In the genomic region with DNA sequence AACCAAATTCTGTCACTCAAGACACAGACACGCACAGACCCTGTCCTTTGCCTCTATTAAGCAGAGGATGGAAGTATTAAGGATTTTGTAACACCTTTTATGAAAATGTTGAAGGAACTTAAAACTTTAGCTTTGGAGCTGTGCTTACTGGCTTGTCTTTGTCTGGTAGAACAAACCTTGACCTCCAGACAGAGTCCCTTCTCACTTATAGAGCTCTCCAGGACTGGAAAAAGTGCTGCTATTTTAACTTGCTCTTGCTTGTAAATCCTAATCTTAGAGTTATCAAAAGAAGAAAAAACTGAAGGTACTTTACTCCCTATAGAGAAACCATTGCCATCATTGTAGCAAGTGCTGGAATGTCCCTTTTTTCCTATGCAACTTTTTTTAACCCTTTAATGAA, we compare ENCODE assay signal across 2 cellular contexts.
TF ChIP-seq lines count a peak whose summit lies in the region.

No MANE protein-coding gene starts in this region.

TF ChIP-seq in GM23338, 12 proteins besides CTCF, POLR2A, EP300 and RAD21 (continued from another document):
- TF ChIP-seq, protein P1, sequence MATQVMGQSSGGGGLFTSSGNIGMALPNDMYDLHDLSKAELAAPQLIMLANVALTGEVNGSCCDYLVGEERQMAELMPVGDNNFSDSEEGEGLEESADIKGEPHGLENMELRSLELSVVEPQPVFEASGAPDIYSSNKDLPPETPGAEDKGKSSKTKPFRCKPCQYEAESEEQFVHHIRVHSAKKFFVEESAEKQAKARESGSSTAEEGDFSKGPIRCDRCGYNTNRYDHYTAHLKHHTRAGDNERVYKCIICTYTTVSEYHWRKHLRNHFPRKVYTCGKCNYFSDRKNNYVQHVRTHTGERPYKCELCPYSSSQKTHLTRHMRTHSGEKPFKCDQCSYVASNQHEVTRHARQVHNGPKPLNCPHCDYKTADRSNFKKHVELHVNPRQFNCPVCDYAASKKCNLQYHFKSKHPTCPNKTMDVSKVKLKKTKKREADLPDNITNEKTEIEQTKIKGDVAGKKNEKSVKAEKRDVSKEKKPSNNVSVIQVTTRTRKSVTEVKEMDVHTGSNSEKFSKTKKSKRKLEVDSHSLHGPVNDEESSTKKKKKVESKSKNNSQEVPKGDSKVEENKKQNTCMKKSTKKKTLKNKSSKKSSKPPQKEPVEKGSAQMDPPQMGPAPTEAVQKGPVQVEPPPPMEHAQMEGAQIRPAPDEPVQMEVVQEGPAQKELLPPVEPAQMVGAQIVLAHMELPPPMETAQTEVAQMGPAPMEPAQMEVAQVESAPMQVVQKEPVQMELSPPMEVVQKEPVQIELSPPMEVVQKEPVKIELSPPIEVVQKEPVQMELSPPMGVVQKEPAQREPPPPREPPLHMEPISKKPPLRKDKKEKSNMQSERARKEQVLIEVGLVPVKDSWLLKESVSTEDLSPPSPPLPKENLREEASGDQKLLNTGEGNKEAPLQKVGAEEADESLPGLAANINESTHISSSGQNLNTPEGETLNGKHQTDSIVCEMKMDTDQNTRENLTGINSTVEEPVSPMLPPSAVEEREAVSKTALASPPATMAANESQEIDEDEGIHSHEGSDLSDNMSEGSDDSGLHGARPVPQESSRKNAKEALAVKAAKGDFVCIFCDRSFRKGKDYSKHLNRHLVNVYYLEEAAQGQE (IDR thresholded peaks at IDR 0.05; ENCODE audit: unreplicated experiment): no peak
- TF ChIP-seq EZH2phosphoT487 (IDR thresholded peaks at IDR 0.05; ENCODE audit: unreplicated experiment): no peak
- TF ChIP-seq ZNF331 (CRISPR knock-in tag; IDR thresholded peaks at IDR 0.05; ENCODE audit: low read depth): no peak
- no peak for TF ChIP-seq STAT1 (IDR thresholded peaks at IDR 0.05; ENCODE audit: unreplicated experiment)
- TF ChIP-seq, protein P2, sequence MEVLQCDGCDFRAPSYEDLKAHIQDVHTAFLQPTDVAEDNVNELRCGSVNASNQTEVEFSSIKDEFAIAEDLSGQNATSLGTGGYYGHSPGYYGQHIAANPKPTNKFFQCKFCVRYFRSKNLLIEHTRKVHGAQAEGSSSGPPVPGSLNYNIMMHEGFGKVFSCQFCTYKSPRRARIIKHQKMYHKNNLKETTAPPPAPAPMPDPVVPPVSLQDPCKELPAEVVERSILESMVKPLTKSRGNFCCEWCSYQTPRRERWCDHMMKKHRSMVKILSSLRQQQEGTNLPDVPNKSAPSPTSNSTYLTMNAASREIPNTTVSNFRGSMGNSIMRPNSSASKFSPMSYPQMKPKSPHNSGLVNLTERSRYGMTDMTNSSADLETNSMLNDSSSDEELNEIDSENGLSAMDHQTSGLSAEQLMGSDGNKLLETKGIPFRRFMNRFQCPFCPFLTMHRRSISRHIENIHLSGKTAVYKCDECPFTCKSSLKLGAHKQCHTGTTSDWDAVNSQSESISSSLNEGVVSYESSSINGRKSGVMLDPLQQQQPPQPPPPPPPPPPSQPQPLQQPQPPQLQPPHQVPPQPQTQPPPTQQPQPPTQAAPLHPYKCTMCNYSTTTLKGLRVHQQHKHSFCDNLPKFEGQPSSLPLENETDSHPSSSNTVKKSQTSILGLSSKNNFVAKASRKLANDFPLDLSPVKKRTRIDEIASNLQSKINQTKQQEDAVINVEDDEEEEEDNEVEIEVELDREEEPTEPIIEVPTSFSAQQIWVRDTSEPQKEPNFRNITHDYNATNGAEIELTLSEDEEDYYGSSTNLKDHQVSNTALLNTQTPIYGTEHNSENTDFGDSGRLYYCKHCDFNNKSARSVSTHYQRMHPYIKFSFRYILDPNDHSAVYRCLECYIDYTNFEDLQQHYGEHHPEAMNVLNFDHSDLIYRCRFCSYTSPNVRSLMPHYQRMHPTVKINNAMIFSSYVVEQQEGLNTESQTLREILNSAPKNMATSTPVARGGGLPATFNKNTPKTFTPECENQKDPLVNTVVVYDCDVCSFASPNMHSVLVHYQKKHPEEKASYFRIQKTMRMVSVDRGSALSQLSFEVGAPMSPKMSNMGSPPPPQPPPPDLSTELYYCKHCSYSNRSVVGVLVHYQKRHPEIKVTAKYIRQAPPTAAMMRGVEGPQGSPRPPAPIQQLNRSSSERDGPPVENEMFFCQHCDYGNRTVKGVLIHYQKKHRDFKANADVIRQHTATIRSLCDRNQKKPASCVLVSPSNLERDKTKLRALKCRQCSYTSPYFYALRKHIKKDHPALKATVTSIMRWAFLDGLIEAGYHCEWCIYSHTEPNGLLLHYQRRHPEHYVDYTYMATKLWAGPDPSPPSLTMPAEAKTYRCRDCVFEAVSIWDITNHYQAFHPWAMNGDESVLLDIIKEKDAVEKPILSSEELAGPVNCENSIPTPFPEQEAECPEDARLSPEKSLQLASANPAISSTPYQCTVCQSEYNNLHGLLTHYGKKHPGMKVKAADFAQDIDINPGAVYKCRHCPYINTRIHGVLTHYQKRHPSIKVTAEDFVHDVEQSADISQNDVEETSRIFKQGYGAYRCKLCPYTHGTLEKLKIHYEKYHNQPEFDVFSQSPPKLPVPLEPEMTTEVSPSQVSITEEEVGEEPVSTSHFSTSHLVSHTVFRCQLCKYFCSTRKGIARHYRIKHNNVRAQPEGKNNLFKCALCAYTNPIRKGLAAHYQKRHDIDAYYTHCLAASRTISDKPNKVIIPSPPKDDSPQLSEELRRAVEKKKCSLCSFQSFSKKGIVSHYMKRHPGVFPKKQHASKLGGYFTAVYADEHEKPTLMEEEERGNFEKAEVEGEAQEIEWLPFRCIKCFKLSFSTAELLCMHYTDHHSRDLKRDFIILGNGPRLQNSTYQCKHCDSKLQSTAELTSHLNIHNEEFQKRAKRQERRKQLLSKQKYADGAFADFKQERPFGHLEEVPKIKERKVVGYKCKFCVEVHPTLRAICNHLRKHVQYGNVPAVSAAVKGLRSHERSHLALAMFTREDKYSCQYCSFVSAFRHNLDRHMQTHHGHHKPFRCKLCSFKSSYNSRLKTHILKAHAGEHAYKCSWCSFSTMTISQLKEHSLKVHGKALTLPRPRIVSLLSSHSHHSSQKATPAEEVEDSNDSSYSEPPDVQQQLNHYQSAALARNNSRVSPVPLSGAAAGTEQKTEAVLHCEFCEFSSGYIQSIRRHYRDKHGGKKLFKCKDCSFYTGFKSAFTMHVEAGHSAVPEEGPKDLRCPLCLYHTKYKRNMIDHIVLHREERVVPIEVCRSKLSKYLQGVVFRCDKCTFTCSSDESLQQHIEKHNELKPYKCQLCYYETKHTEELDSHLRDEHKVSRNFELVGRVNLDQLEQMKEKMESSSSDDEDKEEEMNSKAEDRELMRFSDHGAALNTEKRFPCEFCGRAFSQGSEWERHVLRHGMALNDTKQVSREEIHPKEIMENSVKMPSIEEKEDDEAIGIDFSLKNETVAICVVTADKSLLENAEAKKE (CRISPR knock-in tag; IDR thresholded peaks at IDR 0.05): no peak

TF ChIP-seq in WTC11, 78 proteins besides CTCF, POLR2A, EP300 and RAD21 (continued from another document):
- TF ChIP-seq, protein P3, sequence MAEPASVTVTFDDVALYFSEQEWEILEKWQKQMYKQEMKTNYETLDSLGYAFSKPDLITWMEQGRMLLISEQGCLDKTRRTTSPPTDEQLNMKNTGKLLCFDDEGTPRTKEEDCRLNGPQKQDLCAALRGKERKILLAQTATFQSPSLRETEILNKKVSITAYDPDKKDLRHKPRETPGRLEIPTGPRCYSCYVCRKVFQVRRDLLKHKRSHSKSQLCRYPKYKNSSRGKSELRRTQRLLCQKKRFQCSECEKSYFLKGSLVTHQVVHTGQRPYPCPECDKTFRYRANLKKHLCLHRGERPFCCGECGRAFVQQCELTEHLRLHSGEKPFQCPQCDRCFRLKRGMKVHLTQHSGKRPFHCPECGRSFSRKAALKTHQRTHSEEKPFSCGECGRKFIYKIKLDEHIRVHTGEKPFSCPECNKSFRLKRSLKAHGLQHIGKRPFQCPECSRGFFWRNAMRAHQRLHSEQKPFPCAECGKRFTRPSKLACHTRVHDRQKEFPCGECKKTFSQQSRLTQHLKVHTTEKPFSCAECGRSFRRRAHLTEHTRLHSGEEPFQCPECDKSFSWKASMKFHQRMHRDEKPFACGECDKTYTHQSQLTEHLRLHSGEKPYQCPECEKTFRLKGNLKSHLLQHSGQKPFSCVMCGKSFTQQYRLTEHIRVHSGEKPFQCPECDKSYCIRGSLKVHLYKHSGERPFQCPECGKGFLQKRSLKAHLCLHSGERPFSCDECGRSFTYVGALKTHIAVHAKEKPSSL (CRISPR knock-in tag; conservative IDR thresholded peaks at IDR 0.05): no peak
- TF ChIP-seq TP53 (CRISPR knock-in tag; IDR thresholded peaks at IDR 0.05) (no peak), FOXK1 (CRISPR knock-in tag; IDR thresholded peaks at IDR 0.05) (no peak), PRRX2 (CRISPR knock-in tag; IDR thresholded peaks at IDR 0.05) (no peak), ATF1 (CRISPR knock-in tag; IDR thresholded peaks at IDR 0.05) (no peak), IRF2 (CRISPR knock-in tag; IDR thresholded peaks at IDR 0.05; ENCODE audit: borderline replicate concordance, low read depth) (no peak), ZNF219 (CRISPR knock-in tag; IDR thresholded peaks at IDR 0.05; ENCODE audit: borderline replicate concordance) (no peak), ETV6 (CRISPR knock-in tag; IDR thresholded peaks at IDR 0.05) (no peak)
- TF ChIP-seq, protein P4, sequence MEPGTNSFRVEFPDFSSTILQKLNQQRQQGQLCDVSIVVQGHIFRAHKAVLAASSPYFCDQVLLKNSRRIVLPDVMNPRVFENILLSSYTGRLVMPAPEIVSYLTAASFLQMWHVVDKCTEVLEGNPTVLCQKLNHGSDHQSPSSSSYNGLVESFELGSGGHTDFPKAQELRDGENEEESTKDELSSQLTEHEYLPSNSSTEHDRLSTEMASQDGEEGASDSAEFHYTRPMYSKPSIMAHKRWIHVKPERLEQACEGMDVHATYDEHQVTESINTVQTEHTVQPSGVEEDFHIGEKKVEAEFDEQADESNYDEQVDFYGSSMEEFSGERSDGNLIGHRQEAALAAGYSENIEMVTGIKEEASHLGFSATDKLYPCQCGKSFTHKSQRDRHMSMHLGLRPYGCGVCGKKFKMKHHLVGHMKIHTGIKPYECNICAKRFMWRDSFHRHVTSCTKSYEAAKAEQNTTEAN (CRISPR knock-in tag; IDR thresholded peaks at IDR 0.05): no peak
- TF ChIP-seq, protein P5, sequence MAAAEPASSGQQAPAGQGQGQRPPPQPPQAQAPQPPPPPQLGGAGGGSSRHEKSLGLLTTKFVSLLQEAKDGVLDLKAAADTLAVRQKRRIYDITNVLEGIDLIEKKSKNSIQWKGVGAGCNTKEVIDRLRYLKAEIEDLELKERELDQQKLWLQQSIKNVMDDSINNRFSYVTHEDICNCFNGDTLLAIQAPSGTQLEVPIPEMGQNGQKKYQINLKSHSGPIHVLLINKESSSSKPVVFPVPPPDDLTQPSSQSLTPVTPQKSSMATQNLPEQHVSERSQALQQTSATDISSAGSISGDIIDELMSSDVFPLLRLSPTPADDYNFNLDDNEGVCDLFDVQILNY (CRISPR knock-in tag; IDR thresholded peaks at IDR 0.05): no peak
- TF ChIP-seq, protein P6, sequence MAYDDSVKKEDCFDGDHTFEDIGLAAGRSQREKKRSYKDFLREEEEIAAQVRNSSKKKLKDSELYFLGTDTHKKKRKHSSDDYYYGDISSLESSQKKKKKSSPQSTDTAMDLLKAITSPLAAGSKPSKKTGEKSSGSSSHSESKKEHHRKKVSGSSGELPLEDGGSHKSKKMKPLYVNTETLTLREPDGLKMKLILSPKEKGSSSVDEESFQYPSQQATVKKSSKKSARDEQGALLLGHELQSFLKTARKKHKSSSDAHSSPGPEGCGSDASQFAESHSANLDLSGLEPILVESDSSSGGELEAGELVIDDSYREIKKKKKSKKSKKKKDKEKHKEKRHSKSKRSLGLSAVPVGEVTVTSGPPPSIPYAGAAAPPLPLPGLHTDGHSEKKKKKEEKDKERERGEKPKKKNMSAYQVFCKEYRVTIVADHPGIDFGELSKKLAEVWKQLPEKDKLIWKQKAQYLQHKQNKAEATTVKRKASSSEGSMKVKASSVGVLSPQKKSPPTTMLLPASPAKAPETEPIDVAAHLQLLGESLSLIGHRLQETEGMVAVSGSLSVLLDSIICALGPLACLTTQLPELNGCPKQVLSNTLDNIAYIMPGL (CRISPR knock-in tag; IDR thresholded peaks at IDR 0.05): no peak
- TF ChIP-seq, protein P7, sequence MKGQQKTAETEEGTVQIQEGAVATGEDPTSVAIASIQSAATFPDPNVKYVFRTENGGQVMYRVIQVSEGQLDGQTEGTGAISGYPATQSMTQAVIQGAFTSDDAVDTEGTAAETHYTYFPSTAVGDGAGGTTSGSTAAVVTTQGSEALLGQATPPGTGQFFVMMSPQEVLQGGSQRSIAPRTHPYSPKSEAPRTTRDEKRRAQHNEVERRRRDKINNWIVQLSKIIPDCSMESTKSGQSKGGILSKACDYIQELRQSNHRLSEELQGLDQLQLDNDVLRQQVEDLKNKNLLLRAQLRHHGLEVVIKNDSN (CRISPR knock-in tag; IDR thresholded peaks at IDR 0.05): no peak
- TF ChIP-seq, protein P8, sequence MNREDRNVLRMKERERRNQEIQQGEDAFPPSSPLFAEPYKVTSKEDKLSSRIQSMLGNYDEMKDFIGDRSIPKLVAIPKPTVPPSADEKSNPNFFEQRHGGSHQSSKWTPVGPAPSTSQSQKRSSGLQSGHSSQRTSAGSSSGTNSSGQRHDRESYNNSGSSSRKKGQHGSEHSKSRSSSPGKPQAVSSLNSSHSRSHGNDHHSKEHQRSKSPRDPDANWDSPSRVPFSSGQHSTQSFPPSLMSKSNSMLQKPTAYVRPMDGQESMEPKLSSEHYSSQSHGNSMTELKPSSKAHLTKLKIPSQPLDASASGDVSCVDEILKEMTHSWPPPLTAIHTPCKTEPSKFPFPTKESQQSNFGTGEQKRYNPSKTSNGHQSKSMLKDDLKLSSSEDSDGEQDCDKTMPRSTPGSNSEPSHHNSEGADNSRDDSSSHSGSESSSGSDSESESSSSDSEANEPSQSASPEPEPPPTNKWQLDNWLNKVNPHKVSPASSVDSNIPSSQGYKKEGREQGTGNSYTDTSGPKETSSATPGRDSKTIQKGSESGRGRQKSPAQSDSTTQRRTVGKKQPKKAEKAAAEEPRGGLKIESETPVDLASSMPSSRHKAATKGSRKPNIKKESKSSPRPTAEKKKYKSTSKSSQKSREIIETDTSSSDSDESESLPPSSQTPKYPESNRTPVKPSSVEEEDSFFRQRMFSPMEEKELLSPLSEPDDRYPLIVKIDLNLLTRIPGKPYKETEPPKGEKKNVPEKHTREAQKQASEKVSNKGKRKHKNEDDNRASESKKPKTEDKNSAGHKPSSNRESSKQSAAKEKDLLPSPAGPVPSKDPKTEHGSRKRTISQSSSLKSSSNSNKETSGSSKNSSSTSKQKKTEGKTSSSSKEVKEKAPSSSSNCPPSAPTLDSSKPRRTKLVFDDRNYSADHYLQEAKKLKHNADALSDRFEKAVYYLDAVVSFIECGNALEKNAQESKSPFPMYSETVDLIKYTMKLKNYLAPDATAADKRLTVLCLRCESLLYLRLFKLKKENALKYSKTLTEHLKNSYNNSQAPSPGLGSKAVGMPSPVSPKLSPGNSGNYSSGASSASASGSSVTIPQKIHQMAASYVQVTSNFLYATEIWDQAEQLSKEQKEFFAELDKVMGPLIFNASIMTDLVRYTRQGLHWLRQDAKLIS (CRISPR knock-in tag; IDR thresholded peaks at IDR 0.05; ENCODE audit: borderline replicate concordance): no peak
- TF ChIP-seq, protein P9, sequence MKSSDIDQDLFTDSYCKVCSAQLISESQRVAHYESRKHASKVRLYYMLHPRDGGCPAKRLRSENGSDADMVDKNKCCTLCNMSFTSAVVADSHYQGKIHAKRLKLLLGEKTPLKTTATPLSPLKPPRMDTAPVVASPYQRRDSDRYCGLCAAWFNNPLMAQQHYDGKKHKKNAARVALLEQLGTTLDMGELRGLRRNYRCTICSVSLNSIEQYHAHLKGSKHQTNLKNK (CRISPR knock-in tag; IDR thresholded peaks at IDR 0.05): no peak
